ENCODE assay signal across 1 cellular context in the genomic region with DNA sequence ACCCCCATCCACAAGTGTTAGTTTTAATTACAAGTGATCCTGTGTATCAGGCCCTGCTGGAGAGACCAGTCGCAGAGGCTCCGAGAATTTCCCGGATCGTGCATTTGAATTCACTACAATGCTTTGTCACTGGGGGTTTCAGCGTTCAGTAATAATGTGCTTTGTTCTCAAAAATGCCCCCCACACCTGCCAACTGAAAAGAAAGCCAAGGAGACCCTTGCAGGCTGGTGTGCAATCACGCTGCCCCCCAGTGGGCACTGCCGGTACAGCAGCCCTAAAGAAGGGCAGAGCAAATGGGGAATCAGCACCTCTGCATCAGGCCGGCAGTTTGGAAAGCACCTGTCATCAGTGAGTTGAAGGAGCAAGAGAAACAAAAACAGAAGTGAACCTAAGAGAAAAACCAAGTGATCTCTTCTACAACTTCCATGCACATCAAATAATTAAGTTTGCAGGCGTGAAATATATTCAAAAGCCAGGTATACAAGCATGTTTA.
TF ChIP-seq lines count a peak whose summit lies in the region.

No MANE protein-coding gene starts in this region.

TF ChIP-seq in HepG2, 621 proteins besides CTCF, POLR2A, EP300 and RAD21 (continued from another document):
- TF ChIP-seq, protein P1, sequence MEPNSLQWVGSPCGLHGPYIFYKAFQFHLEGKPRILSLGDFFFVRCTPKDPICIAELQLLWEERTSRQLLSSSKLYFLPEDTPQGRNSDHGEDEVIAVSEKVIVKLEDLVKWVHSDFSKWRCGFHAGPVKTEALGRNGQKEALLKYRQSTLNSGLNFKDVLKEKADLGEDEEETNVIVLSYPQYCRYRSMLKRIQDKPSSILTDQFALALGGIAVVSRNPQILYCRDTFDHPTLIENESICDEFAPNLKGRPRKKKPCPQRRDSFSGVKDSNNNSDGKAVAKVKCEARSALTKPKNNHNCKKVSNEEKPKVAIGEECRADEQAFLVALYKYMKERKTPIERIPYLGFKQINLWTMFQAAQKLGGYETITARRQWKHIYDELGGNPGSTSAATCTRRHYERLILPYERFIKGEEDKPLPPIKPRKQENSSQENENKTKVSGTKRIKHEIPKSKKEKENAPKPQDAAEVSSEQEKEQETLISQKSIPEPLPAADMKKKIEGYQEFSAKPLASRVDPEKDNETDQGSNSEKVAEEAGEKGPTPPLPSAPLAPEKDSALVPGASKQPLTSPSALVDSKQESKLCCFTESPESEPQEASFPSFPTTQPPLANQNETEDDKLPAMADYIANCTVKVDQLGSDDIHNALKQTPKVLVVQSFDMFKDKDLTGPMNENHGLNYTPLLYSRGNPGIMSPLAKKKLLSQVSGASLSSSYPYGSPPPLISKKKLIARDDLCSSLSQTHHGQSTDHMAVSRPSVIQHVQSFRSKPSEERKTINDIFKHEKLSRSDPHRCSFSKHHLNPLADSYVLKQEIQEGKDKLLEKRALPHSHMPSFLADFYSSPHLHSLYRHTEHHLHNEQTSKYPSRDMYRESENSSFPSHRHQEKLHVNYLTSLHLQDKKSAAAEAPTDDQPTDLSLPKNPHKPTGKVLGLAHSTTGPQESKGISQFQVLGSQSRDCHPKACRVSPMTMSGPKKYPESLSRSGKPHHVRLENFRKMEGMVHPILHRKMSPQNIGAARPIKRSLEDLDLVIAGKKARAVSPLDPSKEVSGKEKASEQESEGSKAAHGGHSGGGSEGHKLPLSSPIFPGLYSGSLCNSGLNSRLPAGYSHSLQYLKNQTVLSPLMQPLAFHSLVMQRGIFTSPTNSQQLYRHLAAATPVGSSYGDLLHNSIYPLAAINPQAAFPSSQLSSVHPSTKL (CRISPR knock-in tag; IDR thresholded peaks at IDR 0.05): peak; percentile 12; the same call in 1 of the 2 replicates
- TF ChIP-seq NFYB (CRISPR knock-in tag; IDR thresholded peaks at IDR 0.05) (no peak), SMC3 (IDR thresholded peaks at IDR 0.05; ENCODE audit: low read length) (peak; percentile 60), STAG1 (CRISPR knock-in tag; IDR thresholded peaks at IDR 0.05) (peak; percentile 89), ZNF512 (CRISPR knock-in tag; IDR thresholded peaks at IDR 0.05) (no peak), SKIL (CRISPR knock-in tag; IDR thresholded peaks at IDR 0.05; ENCODE audit: borderline replicate concordance) (no peak), GFI1 (CRISPR knock-in tag; IDR thresholded peaks at IDR 0.05; ENCODE audit: borderline replicate concordance) (no peak), PPARG (CRISPR knock-in tag; conservative IDR thresholded peaks at IDR 0.05) (no peak), ZNF18 (CRISPR knock-in tag; IDR thresholded peaks at IDR 0.05; ENCODE audit: insufficient replicate concordance) (no peak), DNMT1 (CRISPR knock-in tag; IDR thresholded peaks at IDR 0.05) (no peak), ZNF687 (CRISPR knock-in tag; IDR thresholded peaks at IDR 0.05) (peak; percentile 14; the same call in 1 of the 2 replicates), PLSCR1 (CRISPR knock-in tag; IDR thresholded peaks at IDR 0.05; ENCODE audit: borderline replicate concordance) (no peak), ZBTB7A (CRISPR knock-in tag; IDR thresholded peaks at IDR 0.05) (no peak)
- TF ChIP-seq, protein P2, sequence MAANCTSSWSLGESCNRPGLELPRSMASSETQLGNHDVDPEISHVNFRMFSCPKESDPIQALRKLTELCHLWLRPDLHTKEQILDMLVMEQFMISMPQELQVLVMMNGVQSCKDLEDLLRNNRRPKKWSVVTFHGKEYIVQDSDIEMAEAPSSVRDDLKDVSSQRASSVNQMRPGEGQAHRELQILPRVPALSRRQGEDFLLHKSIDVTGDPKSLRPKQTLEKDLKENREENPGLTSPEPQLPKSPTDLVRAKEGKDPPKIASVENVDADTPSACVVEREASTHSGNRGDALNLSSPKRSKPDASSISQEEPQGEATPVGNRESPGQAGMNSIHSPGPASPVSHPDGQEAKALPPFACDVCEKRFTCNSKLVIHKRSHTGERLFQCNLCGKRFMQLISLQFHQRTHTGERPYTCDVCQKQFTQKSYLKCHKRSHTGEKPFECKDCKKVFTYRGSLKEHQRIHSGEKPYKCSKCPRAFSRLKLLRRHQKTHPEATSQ (CRISPR knock-in tag; IDR thresholded peaks at IDR 0.05; ENCODE audit: borderline replicate concordance): no peak
